In genomic region chr9:116589392-116590354, GRCh38 we compare ENCODE assay signal across 8 cellular contexts.
DNase-seq lines count a peak whose midpoint lies in the region; ATAC-seq lines count a peak whose summit lies in the region.

No MANE protein-coding gene starts in this region.

- DNase-seq in activated CD4-positive, alpha-beta T cell treated with anti-CD3 and anti-CD28 coated beads for 48 hours, result peak; percentile 53
- DNase-seq in activated CD4-positive, alpha-beta T cell treated with anti-CD3 and anti-CD28 coated beads for 1 hour, result no peak
- DNase-seq in SK-MEL-5 (ENCODE audit: low read depth, low spot score) (peak; percentile 90), foreskin melanocyte (peak; percentile 75)

- in situ Hi-C loops in SK-MEL-5 (cut with HindIII; ENCODE audit: low pct_unique_long_range_greater_than_20kb, low sequenced_read_pairs), result loop anchor here (10.0 kb wide), 1 partner anchor 75 kb away; no protein-coding TSS in a partner anchor

- ATAC-seq in HG02973 (IDR thresholded peaks at IDR 0.05; ENCODE audit: unreplicated experiment) (peak; percentile 70), GM19467 (IDR thresholded peaks at IDR 0.05; ENCODE audit: unreplicated experiment) (no peak), GM19035 (IDR thresholded peaks at IDR 0.05; ENCODE audit: unreplicated experiment) (no peak), HG02763 (IDR thresholded peaks at IDR 0.05; ENCODE audit: unreplicated experiment) (no peak)
